Comparison of ENCODE assay signal across 21 cellular contexts in the genomic region with DNA sequence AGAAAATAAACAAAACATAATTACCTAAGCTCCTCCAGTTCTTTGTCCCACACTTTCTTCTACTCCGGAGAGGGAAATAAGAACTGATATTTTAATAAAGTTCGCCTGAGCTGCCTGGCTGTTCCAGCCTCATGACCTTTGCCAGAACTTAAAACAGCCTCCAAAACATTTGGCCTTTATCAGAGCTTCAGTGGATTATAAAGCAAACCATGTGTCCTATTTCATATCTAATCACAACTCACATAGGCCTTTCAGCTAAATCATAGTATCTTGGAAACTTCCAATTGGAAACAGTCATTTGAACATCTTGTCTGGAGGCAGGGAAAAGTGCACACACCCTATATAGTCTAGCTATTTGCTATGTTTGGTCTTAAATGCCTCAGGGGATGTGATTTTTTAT. TPM values are rescaled to one million over a fixed set of nuclear protein-coding genes. Genes with fewer than 3 reads are reported as not detected.
DNase-seq lines count a peak whose midpoint lies in the region; ATAC-seq and TF ChIP-seq lines count a peak whose summit lies in the region.
"Had no signal": no experiment of that assay in that cellular context is flagged by ENCODE, and none has a peak within 500 bp of the region (broad histone marks: within the 10 kb centered on the region; RNA-seq: fewer than 3 reads in every experiment).

No MANE protein-coding gene starts in this region.

- peaks cover 28% of the 10 kb centered on the region for H3K36me3 Mint-ChIP-seq in mesothelial cell of epicardium
- H3K36me3 Mint-ChIP-seq: CD4-positive, CD25-positive, alpha-beta regulatory T cell had no signal

- H3K4me1 ChIP-seq in liver (ENCODE audit: control insufficient read depth in 4 of 4, insufficient read depth in 4 of 4, low read length in 3 of 4) (no peaks in the 10 kb centered on the region), right lobe of liver (no peaks in the 10 kb centered on the region)

- TF ChIP-seq RAD21 in liver (IDR thresholded peaks at IDR 0.05): no peak

- H3K9me3 ChIP-seq in liver (ENCODE audit: control insufficient read depth in 4 of 4, low read length in 3 of 4) (no peaks in the 10 kb centered on the region), right lobe of liver (no peaks in the 10 kb centered on the region)

- TF ChIP-seq POLR2A in right lobe of liver (IDR thresholded peaks at IDR 0.05): no peak

- no peaks in the 10 kb centered on the region for H3K27me3 Mint-ChIP-seq in mesothelial cell of epicardium (ENCODE audit: low read depth)

- H3K4me3 ChIP-seq in liver (ENCODE audit: low read depth in 1 of 3, low read length in 3 of 3) (no peak overlapping the region), right lobe of liver (no peak overlapping the region)
- H3K4me3 ChIP-seq: K562 had no signal

- TF ChIP-seq CTCF in liver (IDR thresholded peaks at IDR 0.05; ENCODE audit: low read depth, low read length, missing input control): no peak
- TF ChIP-seq CTCF in right lobe of liver (IDR thresholded peaks at IDR 0.05): no peak
- no peak for TF ChIP-seq CTCF in mesothelial cell of epicardium (IDR thresholded peaks at IDR 0.05; ENCODE audit: unreplicated experiment)

- peaks cover 25% of the 10 kb centered on the region for H3K9me3 Mint-ChIP-seq in mesothelial cell of epicardium

- peak overlapping the region; percentile 34 for H3K4me3 Mint-ChIP-seq in mesothelial cell of epicardium
- H3K4me3 Mint-ChIP-seq: CD4-positive, CD25-positive, alpha-beta regulatory T cell had no signal

- ATAC-seq in right lobe of liver (no peak), left cardiac atrium (peak; percentile 44 to 47)
- ATAC-seq: K562 had no signal

- H3K36me3 ChIP-seq in liver (ENCODE audit: control insufficient read depth in 4 of 4, insufficient read depth in 3 of 4, low read depth in 1 of 4, low read length in 3 of 4) (no peaks in the 10 kb centered on the region), right lobe of liver (no peaks in the 10 kb centered on the region)

- H3K27ac ChIP-seq in liver (ENCODE audit: low read depth in 1 of 2, low read length in 2 of 2) (no peak overlapping the region), right lobe of liver (no peak overlapping the region)

- H3K4me1 Mint-ChIP-seq in mesothelial cell of epicardium: peaks cover 27% of the 10 kb centered on the region

- intact Hi-C loops in right lobe of liver (cut with DNase I) (no loop called here), left cardiac atrium (cut with DNase I) (loop anchor here in 1 of 2 donors (10.0 kb wide), 1 partner anchor 51 kb away; no protein-coding TSS in a partner anchor)

- H3K27ac Mint-ChIP-seq in mesothelial cell of epicardium: peak overlapping the region; percentile 85
- H3K27ac Mint-ChIP-seq: CD4-positive, CD25-positive, alpha-beta regulatory T cell had no signal

- DNase-seq in right lobe of liver (no peak), left cardiac atrium (no peak), mesothelial cell of epicardium (ENCODE audit: low spot score in 2 of 2, unreplicated experiment in 2 of 2) (no peak), NCI-H1048 (lab: John Stamatoyannopoulos, UW) (no peak), NCI-H2107 treated with DMSO at 0.1 percent for 48 hours (lab: John Stamatoyannopoulos, UW; ENCODE audit: unreplicated experiment) (no peak), GOT3 (lab: John Stamatoyannopoulos, UW) (no peak)
- DNase-seq: CD4-positive, CD25-positive, alpha-beta regulatory T cell; DMS153; DND-41; Kasumi-1; NCI-H1105; NCI-H146; NCI-H1930; NCI-H2107; NCI-H69; RPMI8226; SHP77 treated with DMSO at 0.1 percent for 48 hours had no signal

- H3K9ac ChIP-seq in liver (ENCODE audit: low read depth in 1 of 2, low read length in 2 of 2): no peak overlapping the region

- H3K27me3 ChIP-seq in liver (ENCODE audit: control insufficient read depth in 4 of 4, insufficient read depth in 4 of 4, low read length in 3 of 4) (no peaks in the 10 kb centered on the region), right lobe of liver (no peaks in the 10 kb centered on the region)

- 81% methylated on average over 2 of the region's 2 CpGs for WGBS in liver
- WGBS in right lobe of liver (ENCODE audit: insufficient coverage, low coverage, low lambda C conversion rate, missing lambda C conversion rate): 50% methylated on average over 2 of the region's 2 CpGs

TF ChIP-seq in liver, 16 proteins besides CTCF, POLR2A, EP300 and RAD21:
- TF ChIP-seq NR2F2 (IDR thresholded peaks at IDR 0.05): peak; percentile 53
- TF ChIP-seq FOXA2 (IDR thresholded peaks at IDR 0.05): no peak
TF ChIP-seq in liver: peak in this region for 1.

RNA-seq across cellular contexts. Expression of a gene that starts 45.9 kb away (rescaled TPM):
- total RNA-seq in liver: 1 to 10 TPM; 1.4 to 4.7 TPM
- under 1 TPM; 0.39 to 0.81 TPM for polyA plus RNA-seq in liver
- total RNA-seq in right lobe of liver: 1 to 10 TPM in 3 of 6 experiments, under 1 TPM in 3; 0.12 to 2.6 (median 1.1) TPM
- 1 to 10 TPM; 1.8 to 7.7 TPM for total RNA-seq in left cardiac atrium
- total RNA-seq in mesothelial cell of epicardium: 60.5 to 71.4 TPM (median 62.9 TPM) in 3 replicates
- total RNA-seq: A172, NCI-H460 had no signal
- polyA plus RNA-seq: CD4-positive, CD25-positive, alpha-beta regulatory T cell had no signal

Comparison
In these comparisons a context has a peak if more than half of its experiments do, and no peak if none do; other contexts are left out.
1. ATAC-seq: peak in left cardiac atrium (2 of 2); none in right lobe of liver (0 of 4).